30 cellular contexts compared by ENCODE assay signal in the genomic region with DNA sequence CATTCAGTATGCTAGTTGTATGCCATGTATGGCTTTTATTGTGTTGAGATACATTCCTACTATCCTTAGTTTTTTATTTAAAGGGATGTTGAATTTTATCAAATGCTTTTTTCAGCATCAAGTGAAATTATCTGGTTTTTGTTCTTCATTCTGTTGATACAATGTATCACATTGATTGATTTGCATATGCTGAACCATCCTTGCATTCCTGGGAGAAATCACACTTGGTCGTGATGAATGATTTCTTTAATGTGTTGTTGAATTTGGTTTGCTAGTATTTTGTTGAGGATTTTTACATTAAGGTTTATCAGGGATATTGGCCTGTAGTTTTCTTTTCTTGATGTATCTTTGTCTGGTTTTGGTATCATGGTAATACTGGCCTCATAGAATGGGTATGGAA. TPM values are rescaled to one million over a fixed set of nuclear protein-coding genes. Genes with fewer than 3 reads are reported as not detected.
"Had no signal": no experiment of that assay in that cellular context is flagged by ENCODE, and none has a peak within 500 bp of the region (broad histone marks: within the 10 kb centered on the region; RNA-seq: fewer than 3 reads in every experiment).

No MANE protein-coding gene starts in this region.

- H3K9me3 ChIP-seq: ovary, testis, thyroid gland, vagina had no signal

- ATAC-seq: left colon; mucosa of descending colon; naive thymus-derived CD4-positive, alpha-beta T cell; natural killer cell treated with Interleukin-12 subunit alpha and Interleukin-12 subunit beta and Interleukin-15 and Interleukin-18, amount 100 ng/mL, for 72 hours; right lobe of liver; stimulated activated memory B cell treated with anti-CD40 and anti-IgM and Interleukin-4, amounts not matched to agents 10 μg/mL and 1 μg/mL and 100 μg/mL, for 72 hours; stimulated activated naive CD8-positive, alpha-beta T cell treated with anti-CD3 and anti-CD28 coated beads, Interleukin-15, amount 100 ng/mL, for 72 hours had no signal

- H3K4me2 ChIP-seq: smooth muscle cell had no signal

- H3K27ac ChIP-seq: left ventricle myocardium inferior, ovary, right atrium auricular region, right lobe of liver, testis, thyroid gland, transverse colon, upper lobe of left lung, vagina had no signal

- H3K4me1 ChIP-seq: left ventricle myocardium inferior, right atrium auricular region, right lobe of liver, testis, thyroid gland, transverse colon, upper lobe of left lung, vagina had no signal

- H3K36me3 ChIP-seq: left ventricle myocardium inferior, ovary, right atrium auricular region, right lobe of liver, thyroid gland, transverse colon, upper lobe of left lung, vagina had no signal

- H3K27me3 ChIP-seq: ovary, right atrium auricular region, right lobe of liver, testis, thyroid gland, transverse colon, upper lobe of left lung, vagina had no signal

- H3K4me3 ChIP-seq: left ventricle myocardium inferior, lung, mucosa of descending colon, ovary, right atrium auricular region, right lobe of liver, smooth muscle cell, testis, thyroid gland, transverse colon, upper lobe of left lung, vagina had no signal

- DNase-seq: hippocampal formation; kidney; left colon; left ventricle myocardium inferior; midbrain; mucosa of descending colon; ovary; right lobe of liver; stimulated activated CD4-positive, alpha-beta T cell treated with anti-CD3 and anti-CD28 coated beads, Interleukin-1b, Interleukin-23, amount 100 ng/mL, for 48 hours; stimulated activated CD4-positive, alpha-beta T cell treated with anti-CD3 and anti-CD28 coated beads, Interleukin-2, amount 100 ng/mL, for 48 hours; stimulated activated CD4-positive, alpha-beta T cell treated with anti-CD3 and anti-CD28 coated beads, Interleukin-4, amount 100 ng/mL, for 4 hours; stimulated activated CD8-positive, alpha-beta memory T cell treated with anti-CD3 and anti-CD28 coated beads, Interleukin-4, amount 100 ng/mL, for 48 hours; stimulated activated naive CD4-positive, alpha-beta T cell treated with Interleukin-2 at 50 U/mL for 16 hours; stimulated activated naive CD8-positive, alpha-beta T cell treated with anti-CD3 and anti-CD28 coated beads, Interleukin-15, amount 100 ng/mL, for 72 hours; substantia nigra; testis; thyroid gland; transverse colon; upper lobe of left lung had no signal

- FAIRE-seq: islet of Langerhans had no signal

RNA-seq across cellular contexts. Expression of gene CD28, which starts 49.7 kb away (rescaled TPM):
- total RNA-seq: progenitor cell of endocrine pancreas, renal cortical epithelial cell, smooth muscle cell had no signal
- polyA plus RNA-seq: neural cell, smooth muscle cell had no signal
